In genomic region chr5:149221326-149221725, GRCh38 we compare ENCODE assay signal across 16 cellular contexts. TPM values are rescaled to one million over a fixed set of nuclear protein-coding genes. Genes with fewer than 3 reads are reported as not detected.
DNase-seq lines count a peak whose midpoint lies in the region; ATAC-seq and TF ChIP-seq lines count a peak whose summit lies in the region.
"Had no signal": no experiment of that assay in that cellular context is flagged by ENCODE, and none has a peak within 500 bp of the region (broad histone marks: within the 10 kb centered on the region; RNA-seq: fewer than 3 reads in every experiment).

No MANE protein-coding gene starts in this region.

- no peak for TF ChIP-seq CTCF in right atrium auricular region (IDR thresholded peaks at IDR 0.05)

- no peak overlapping the region for H3K4me3 ChIP-seq in right atrium auricular region

- H3K4me1 ChIP-seq in right atrium auricular region, result peaks cover 0 to 67% of the 10 kb centered on the region in 2 donors
- H3K4me1 ChIP-seq: BE2C had no signal

- intact Hi-C loops in Right ventricle myocardium inferior (cut with DNase I), result no loop called here

- no peaks in the 10 kb centered on the region for H3K9me3 ChIP-seq in right atrium auricular region
- H3K9me3 ChIP-seq: BE2C, neutrophil had no signal

- H3K27ac ChIP-seq in right atrium auricular region, result peak overlapping the region; percentile 49 to 69
- peak overlapping the region; percentile 33 for H3K27ac ChIP-seq in caudate nucleus (ENCODE audit: low read depth, low read length)
- H3K27ac ChIP-seq: epithelial cell of prostate, neutrophil had no signal

- ATAC-seq in Right ventricle myocardium inferior (no peak), left lobe of liver (peak; percentile 16)

- H3K27me3 ChIP-seq in right atrium auricular region, result no peaks in the 10 kb centered on the region
- H3K27me3 ChIP-seq: BE2C, neutrophil had no signal

- H3K36me3 ChIP-seq in right atrium auricular region, result peaks cover 9% of the 10 kb centered on the region
- H3K36me3 ChIP-seq: BE2C, neutrophil had no signal

- DNase-seq in right atrium auricular region (ENCODE audit: low spot score) (no peak), Right ventricle myocardium inferior (ENCODE audit: missing footprints) (no peak), caudate nucleus (lab: John Stamatoyannopoulos, UW) (peak in 2 of 61 donors; percentile 5 to 67), left lobe of liver (ENCODE audit: low spot score) (no peak), D341Med (ENCODE audit: low spot score) (no peak), GM19238 (ENCODE audit: insufficient read length, low spot score) (no peak), NCI-H82 (lab: John Stamatoyannopoulos, UW) (no peak), 8988T (no peak)
- DNase-seq: activated CD4-positive, CD25-positive, alpha-beta regulatory T cell; activated naive CD4-positive, alpha-beta T cell; BE2C; NCI-H1105; NCI-H2227 treated with DMSO at 0.1 percent for 48 hours; T-helper 1 cell had no signal

RNA-seq across cellular contexts. Expression of gene AFAP1L1, which starts 50.3 kb away (rescaled TPM):
- 10 to 100 TPM; 45.6 to 48.9 TPM for total RNA-seq in right atrium auricular region
- 46.9 TPM for total RNA-seq in Right ventricle myocardium inferior
- total RNA-seq in left lobe of liver, result 2.6 TPM

Comparison
In these comparisons a context has a peak if more than half of its experiments do, and no peak if none do; other contexts are left out.
1. RNA of gene AFAP1L1, which starts 50.3 kb away (total RNA-seq): 45.6 to 48.9 TPM in right atrium auricular region and 46.9 TPM in Right ventricle myocardium inferior (single experiment); 2.6 TPM in left lobe of liver (single experiment); every median in the first group is over 10 times any median in the second.